ENCODE assay signal across 8 cellular contexts in genomic region chr7:100894860-100895700, GRCh38. TPM values are rescaled to one million over a fixed set of nuclear protein-coding genes. Genes with fewer than 3 reads are reported as not detected.
DNase-seq lines count a peak whose midpoint lies in the region; ATAC-seq and TF ChIP-seq lines count a peak whose summit lies in the region.

No MANE protein-coding gene starts in this region.

- H3K36me3 ChIP-seq in WERI-Rb-1 = no peaks in the 10 kb centered on the region
- no peaks in the 10 kb centered on the region for H3K36me3 ChIP-seq in stomach

- TF ChIP-seq POLR2A in stomach (IDR thresholded peaks at IDR 0.05) = no peak

- DNase-seq in AG08395 (ENCODE audit: low spot score) = peak; percentile 23
- peak; percentile 85 for DNase-seq in GM20000 (ENCODE audit: low spot score)
- DNase-seq in WERI-Rb-1 = peak; percentile 61
- peak; percentile 41 for DNase-seq in dermis blood vessel endothelial cell
- peak; percentile 49 for DNase-seq in medulla oblongata (ENCODE audit: extremely low spot score)
- DNase-seq in stomach = peak; percentile 50
- no peak for DNase-seq in RKO (ENCODE audit: low spot score)

- TF ChIP-seq EP300 in stomach (IDR thresholded peaks at IDR 0.05) = no peak

- WGBS in stomach, 5 donors = 0 to 1% (median 1%) methylated on average over 7 to 83 of the region's 83 CpGs

- peak; percentile 88 for TF ChIP-seq CTCF in GM20000 (IDR thresholded peaks at IDR 0.05; ENCODE audit: extremely low read depth, missing control alignments)
- TF ChIP-seq CTCF in WERI-Rb-1 (IDR thresholded peaks at IDR 0.05; ENCODE audit: low read depth, low read length) = peak; percentile 80
- peak in 5 of 7 experiments; percentile 68 to 92 (median 82) for TF ChIP-seq CTCF in stomach (IDR thresholded peaks at IDR 0.05)

- intact Hi-C loops in stomach (cut with DNase I; ENCODE audit: low total_unique reads) = loop anchor here (5.0 kb wide), 1 partner anchor 162 kb away; no protein-coding TSS in a partner anchor

- peaks cover 42 to 51% (median 48%) of the 10 kb centered on the region in 4 donors for H3K4me1 ChIP-seq in stomach

- peak overlapping the region; percentile 41 for H3K4me3 ChIP-seq in WERI-Rb-1 (ENCODE audit: low read depth, low read length)
- H3K4me3 ChIP-seq in stomach = peak overlapping the region; percentile 41 to 56 (median 46)

- H3K27me3 ChIP-seq in WERI-Rb-1 (ENCODE audit: insufficient read depth, low read depth, severe bottlenecking) = peaks cover 52% of the 10 kb centered on the region
- peaks cover 19 to 87% (median 34%) of the 10 kb centered on the region in 3 donors for H3K27me3 ChIP-seq in stomach

- no peak for ATAC-seq in GM19397 (IDR thresholded peaks at IDR 0.05; ENCODE audit: unreplicated experiment)

- H3K9me3 ChIP-seq in WERI-Rb-1 (ENCODE audit: severe bottlenecking) = no peaks in the 10 kb centered on the region
- no peaks in the 10 kb centered on the region for H3K9me3 ChIP-seq in stomach

- H3K27ac ChIP-seq in WERI-Rb-1 (no peak overlapping the region), stomach (peak overlapping the region in 2 of 5 donors; percentile 40 to 42)

RNA-seq across cellular contexts. Expression of gene ACHE, which starts 0.6 kb away (rescaled TPM):
- total RNA-seq in dermis blood vessel endothelial cell = 1.2 and 4.9 TPM in 2 replicates
- 1 to 10 TPM in 1 of 5 donors, under 1 TPM in 1, not detected in 3; 0.43 to 2.4 TPM for total RNA-seq in stomach
- 1 to 10 TPM in 1 of 3 donors, under 1 TPM in 2; 0.25 to 1.5 (median 0.31) TPM for polyA plus RNA-seq in stomach

RNA-seq across cellular contexts. Expression of gene UFSP1, which starts 5.6 kb away (rescaled TPM):
- total RNA-seq in dermis blood vessel endothelial cell (2.2 and 2.9 TPM in 2 replicates), stomach (10 to 100 TPM in 1 of 5 donors, under 1 TPM in 1, not detected in 3; 0.73 to 22.6 TPM)
- polyA plus RNA-seq in stomach = 1 to 10 TPM; 2.0 to 4.3 (median 4.1) TPM

RNA-seq across cellular contexts. Expression of gene SRRT, which starts 20.2 kb away (rescaled TPM):
- 43.9 and 53.9 TPM in 2 replicates for total RNA-seq in dermis blood vessel endothelial cell
- 100 to 1,000 TPM in 2 of 5 donors, 10 to 100 TPM in 3; 45.2 to 184 (median 86.2) TPM for total RNA-seq in stomach
- polyA plus RNA-seq in stomach = 10 to 100 TPM; 63.7 to 97.1 (median 68.9) TPM

RNA-seq across cellular contexts. Expression of gene TRIP6, which starts 27.9 kb away (rescaled TPM):
- 43.6 and 61.4 TPM in 2 replicates for total RNA-seq in dermis blood vessel endothelial cell
- 10 to 100 TPM in 3 of 5 donors, 1 to 10 TPM in 2; 4.7 to 44.3 (median 14.7) TPM for total RNA-seq in stomach
- polyA plus RNA-seq in stomach = 10 to 100 TPM; 23.8 to 50.0 (median 26.2) TPM

RNA-seq across cellular contexts. Expression of gene SLC12A9, which starts 42.6 kb away (rescaled TPM):
- total RNA-seq in dermis blood vessel endothelial cell (37.1 and 39.9 TPM in 2 replicates), stomach (10 to 100 TPM in 3 of 5 donors, 1 to 10 TPM in 2; 2.9 to 44.6 (median 25.9) TPM)
- 10 to 100 TPM in 1 of 3 donors, 1 to 10 TPM in 2; 4.9 to 21.7 (median 9.0) TPM for polyA plus RNA-seq in stomach
